In the genomic region with DNA sequence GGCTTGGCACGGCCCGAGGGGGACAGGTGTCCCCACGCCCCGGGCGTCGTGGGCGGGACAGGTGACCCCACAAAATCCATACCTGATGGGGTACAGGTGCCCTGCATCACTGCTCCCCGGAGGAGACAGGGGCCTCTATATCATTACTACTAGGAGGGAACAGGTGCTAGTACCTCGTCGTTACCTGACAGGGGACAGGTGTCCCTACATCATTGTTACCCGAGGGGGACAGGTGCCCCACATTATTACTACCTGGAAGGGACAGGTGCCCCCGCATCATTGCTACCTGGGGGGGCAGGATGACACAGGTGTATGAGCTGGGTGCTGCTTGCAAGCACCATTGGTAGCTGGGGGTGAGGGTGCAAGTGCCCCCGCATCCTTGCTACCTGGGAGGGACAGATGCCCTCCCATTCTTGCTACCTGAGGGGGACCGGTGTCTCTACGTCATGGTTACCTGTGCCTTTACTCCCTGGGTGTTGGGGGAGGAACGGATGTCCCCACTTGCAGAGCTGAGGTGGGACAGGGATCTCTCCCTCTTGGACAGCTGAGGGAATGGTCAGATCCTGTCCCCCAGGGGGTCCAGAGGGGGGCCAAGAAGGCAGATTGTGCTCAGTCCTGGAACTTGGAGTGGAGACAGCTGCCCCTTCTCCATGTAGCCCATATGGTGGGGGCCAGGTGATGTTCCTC, we compare ENCODE assay signal across 8 cellular contexts. TPM values are rescaled to one million over a fixed set of nuclear protein-coding genes. Genes with fewer than 3 reads are reported as not detected.
DNase-seq lines count a peak whose midpoint lies in the region; ATAC-seq and TF ChIP-seq lines count a peak whose summit lies in the region.

No MANE protein-coding gene starts in this region.

- H3K79me2 ChIP-seq in GM23338 (replicated peaks; ENCODE audit: insufficient read depth): peaks cover 47% of the 10 kb centered on the region

- peak overlapping the region; percentile 74 to 86 (median 84) for H3K4me3 Mint-ChIP-seq in CD4-positive, CD25-positive, alpha-beta regulatory T cell
- H3K4me3 Mint-ChIP-seq in GM23338: peak overlapping the region; percentile 69

- H3K4me3 ChIP-seq in CD4-positive, CD25-positive, alpha-beta regulatory T cell (ENCODE audit: low read depth, low read length): peak overlapping the region; percentile 74
- peak overlapping the region; percentile 84 for H3K4me3 ChIP-seq in GM23338
- H3K4me3 ChIP-seq in WI38 (ENCODE audit: low read depth, low read length): peak overlapping the region; percentile 64
- peak overlapping the region; percentile 56 for H3K4me3 ChIP-seq in iPS-11a (ENCODE audit: low read depth, low read length)
- peak overlapping the region; percentile 62 to 85 (median 74) for H3K4me3 ChIP-seq in subcutaneous abdominal adipose tissue (ENCODE audit: low read depth in 1 of 5, low read length in 5 of 5)

- H3K27me3 ChIP-seq in CD4-positive, CD25-positive, alpha-beta regulatory T cell (ENCODE audit: control insufficient read depth, insufficient read depth, low read length): no peaks in the 10 kb centered on the region
- H3K27me3 ChIP-seq in GM23338 (ENCODE audit: insufficient read depth) (no peaks in the 10 kb centered on the region), subcutaneous abdominal adipose tissue (ENCODE audit: control insufficient read depth in 5 of 5, insufficient read depth in 4 of 5, low read length in 5 of 5) (no peaks in the 10 kb centered on the region)

- H3F3A ChIP-seq in GM23338 (replicated peaks; ENCODE audit: low read depth): 0 out of 2 replicates have a peak, but pooled peaks cover 8% of the 10 kb centered on the region

- DNase-seq in CD4-positive, CD25-positive, alpha-beta regulatory T cell: no peak
- DNase-seq in GM23338 (ENCODE audit: low spot score): no peak
- no peak for DNase-seq in NOMO-1 (lab: John Stamatoyannopoulos, UW; ENCODE audit: unreplicated experiment in 2 of 2)
- DNase-seq in G401 (ENCODE audit: low spot score): no peak
- no peak for DNase-seq in NCI-H526 treated with DMSO at 0.1 percent for 48 hours (lab: John Stamatoyannopoulos, UW)

- H3K9me2 ChIP-seq in GM23338 (ENCODE audit: insufficient read depth): no peaks in the 10 kb centered on the region

- H3K4me2 ChIP-seq in GM23338: peak overlapping the region; percentile 85

- H2AFZ ChIP-seq in GM23338: no peak overlapping the region

- peaks cover 0 to 54% (median 18%) of the 10 kb centered on the region in 4 donors for H3K4me1 Mint-ChIP-seq in CD4-positive, CD25-positive, alpha-beta regulatory T cell
- H3K4me1 Mint-ChIP-seq in GM23338: peaks cover 8% of the 10 kb centered on the region; the same call in 2 of the 3 replicates

- H3K9ac ChIP-seq in subcutaneous abdominal adipose tissue (ENCODE audit: low read length in 5 of 5): peak overlapping the region in 3 of 5 donors; percentile 56 to 83 (median 67)

- in situ Hi-C loops in G401 (cut with HindIII; ENCODE audit: low sequenced_read_pairs): no loop called here

- H3K4me1 ChIP-seq in CD4-positive, CD25-positive, alpha-beta regulatory T cell (ENCODE audit: control insufficient read depth, insufficient read depth, low read length, poor library complexity, severe bottlenecking): peaks cover 23% of the 10 kb centered on the region
- H3K4me1 ChIP-seq in GM23338 (ENCODE audit: insufficient read depth): peaks cover 9% of the 10 kb centered on the region; the same call in 1 of the 2 replicates
- peaks cover 0 to 22% (median 19%) of the 10 kb centered on the region in 5 donors for H3K4me1 ChIP-seq in subcutaneous abdominal adipose tissue (ENCODE audit: control insufficient read depth in 5 of 5, insufficient read depth in 5 of 5, low read length in 5 of 5)

- H3K27ac ChIP-seq in CD4-positive, CD25-positive, alpha-beta regulatory T cell (ENCODE audit: insufficient read depth, low read length, poor library complexity, severe bottlenecking): no peak overlapping the region
- no peak overlapping the region for H3K27ac ChIP-seq in GM23338 (ENCODE audit: low read depth)
- H3K27ac ChIP-seq in subcutaneous abdominal adipose tissue (ENCODE audit: low read depth, low read length): no peak overlapping the region

- peak in 1 of 2 donors; percentile 13 for ATAC-seq in CD4-positive, CD25-positive, alpha-beta regulatory T cell (ENCODE audit: low read depth in 2 of 2)
- ATAC-seq in GM23338: peak; percentile 17; the same call in 2 of the 3 replicates

- peak overlapping the region; percentile 32 to 71 (median 65) for H3K27ac Mint-ChIP-seq in CD4-positive, CD25-positive, alpha-beta regulatory T cell
- no peak overlapping the region for H3K27ac Mint-ChIP-seq in GM23338

- TF ChIP-seq CTCF in GM23338 (conservative IDR thresholded peaks at IDR 0.05; ENCODE audit: low read depth in 2 of 2): no peak
- no peak for TF ChIP-seq CTCF in WI38 (IDR thresholded peaks at IDR 0.05; ENCODE audit: low read depth, low read length)

- H3K36me3 ChIP-seq in CD4-positive, CD25-positive, alpha-beta regulatory T cell (ENCODE audit: control insufficient read depth, insufficient read depth, low read length): no peaks in the 10 kb centered on the region
- no peaks in the 10 kb centered on the region for H3K36me3 ChIP-seq in GM23338 (ENCODE audit: insufficient read depth)
- H3K36me3 ChIP-seq in subcutaneous abdominal adipose tissue (ENCODE audit: control insufficient read depth in 5 of 5, insufficient read depth in 5 of 5, low read length in 5 of 5): no peaks in the 10 kb centered on the region

- H4K20me1 ChIP-seq in GM23338 (replicated peaks; ENCODE audit: insufficient read depth): no peaks in the 10 kb centered on the region; the same call in 1 of the 2 replicates

- no peaks in the 10 kb centered on the region for H3K27me3 Mint-ChIP-seq in CD4-positive, CD25-positive, alpha-beta regulatory T cell
- H3K27me3 Mint-ChIP-seq in GM23338 (ENCODE audit: insufficient read depth, low read depth, poor library complexity): peaks cover 30% of the 10 kb centered on the region

- no peaks in the 10 kb centered on the region for H3K9me3 Mint-ChIP-seq in CD4-positive, CD25-positive, alpha-beta regulatory T cell
- H3K9me3 Mint-ChIP-seq in GM23338: no peaks in the 10 kb centered on the region

- H3K36me3 Mint-ChIP-seq in CD4-positive, CD25-positive, alpha-beta regulatory T cell: peaks cover 10% of the 10 kb centered on the region
- H3K36me3 Mint-ChIP-seq in GM23338 (ENCODE audit: low read depth): no peaks in the 10 kb centered on the region; the same call in 2 of the 3 replicates

- H3K9me3 ChIP-seq in CD4-positive, CD25-positive, alpha-beta regulatory T cell (ENCODE audit: control insufficient read depth in 2 of 2, low read length in 2 of 2): no peaks in the 10 kb centered on the region
- no peaks in the 10 kb centered on the region for H3K9me3 ChIP-seq in subcutaneous abdominal adipose tissue (ENCODE audit: control insufficient read depth in 5 of 5, low read length in 5 of 5)

RNA-seq across cellular contexts. Expression of a gene that starts 0.6 kb away (rescaled TPM):
- total RNA-seq in CD4-positive, CD25-positive, alpha-beta regulatory T cell: 20.2 TPM
- polyA plus RNA-seq in CD4-positive, CD25-positive, alpha-beta regulatory T cell: 1 to 10 TPM in 2 of 4 donors, under 1 TPM in 2; 0.47 to 1.5 (median 0.82) TPM
- 5.4 and 7.1 TPM in 2 replicates for total RNA-seq in GM23338 (2014; rRNA removed; shearing (Covaris generic))
- polyA plus RNA-seq in GM23338 (2016; fragmentation: Nextera tagmentation; extraction: Ambion mirVana): 6.7 and 8.4 TPM in 2 replicates
- total RNA-seq in G401 (2014; rRNA removed; shearing (Covaris generic)): 2.1 and 2.7 TPM in 2 replicates

RNA-seq across cellular contexts. Expression of a gene that starts 47.3 kb away (rescaled TPM):
- total RNA-seq in CD4-positive, CD25-positive, alpha-beta regulatory T cell: 16.7 TPM
- polyA plus RNA-seq in CD4-positive, CD25-positive, alpha-beta regulatory T cell: 1 to 10 TPM; 1.8 to 4.0 (median 2.6) TPM
- total RNA-seq in GM23338 (2014; rRNA removed; shearing (Covaris generic)): 11.2 and 13.7 TPM in 2 replicates
- 3.6 and 6.4 TPM in 2 replicates for polyA plus RNA-seq in GM23338 (2016; fragmentation: Nextera tagmentation; extraction: Ambion mirVana)
- total RNA-seq in G401 (2014; rRNA removed; shearing (Covaris generic)): 5.0 and 8.3 TPM in 2 replicates
